Comparison of ENCODE assay signal across 17 cellular contexts in the genomic region with DNA sequence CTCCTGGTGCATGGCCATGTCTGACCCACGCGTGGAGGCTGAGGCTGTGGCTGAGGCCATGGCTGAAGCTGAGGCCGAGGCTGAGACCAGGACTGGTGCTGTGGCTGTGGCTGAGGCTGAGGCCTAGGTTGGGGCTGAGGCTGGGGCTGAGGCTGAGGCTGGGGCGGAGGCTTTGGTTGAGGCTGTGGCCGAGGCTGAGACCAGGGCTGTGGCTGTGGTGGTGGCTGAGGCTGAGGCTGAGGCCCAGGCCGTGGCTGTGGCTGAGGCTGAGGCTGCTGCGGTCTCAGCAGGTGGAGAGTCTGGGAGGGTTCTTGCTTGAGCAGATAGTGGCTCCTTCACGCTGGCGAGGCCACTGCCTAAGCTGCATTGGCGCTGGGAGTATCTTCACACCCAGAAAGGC.
"Had no signal": no experiment of that assay in that cellular context is flagged by ENCODE, and none has a peak within 500 bp of the region (broad histone marks: within the 10 kb centered on the region; RNA-seq: fewer than 3 reads in every experiment).

No MANE protein-coding gene starts in this region.

- H3K9me3 Mint-ChIP-seq: activated CD4-positive, alpha-beta T cell treated with anti-CD3 and anti-CD28 coated beads, Interleukin-2, amount 10 ng/mL, durations not matched to agents 7 days and 5 days; activated naive CD8-positive, alpha-beta T cell treated with anti-CD3 and anti-CD28 coated beads, Interleukin-2, amount 50 U/mL, for 24 hours; activated T-helper 1 cell treated with anti-CD3 and anti-CD28 coated beads, Interleukin-12 subunit alpha, Interleukin-12 subunit beta, Interleukin-2, Interleukin-4 antibody, amounts not matched to agents 30 ng/mL and 10 ng/mL and 1 ng/mL, durations not matched to agents 14 hours and 24 hours and 36 hours had no signal

- FAIRE-seq: astrocyte, colon, TTC549 had no signal

- H3K4me3 Mint-ChIP-seq: activated B cell treated with CpG ODN at 0.5 μM for 24 hours; activated CD4-positive, alpha-beta T cell treated with anti-CD3 and anti-CD28 coated beads, Interleukin-2, amount 10 ng/mL, durations not matched to agents 7 days and 5 days; activated naive CD8-positive, alpha-beta T cell treated with anti-CD3 and anti-CD28 coated beads, Interleukin-2, amount 50 U/mL, for 24 hours; activated T-helper 1 cell treated with anti-CD3 and anti-CD28 coated beads, Interleukin-12 subunit alpha, Interleukin-12 subunit beta, Interleukin-2, Interleukin-4 antibody, amounts not matched to agents 30 ng/mL and 10 ng/mL and 1 ng/mL, durations not matched to agents 14 hours and 24 hours and 36 hours; nephron had no signal

- H3K27ac ChIP-seq: psoas muscle, sigmoid colon, thyroid gland, uterus had no signal

- H3K27me3 Mint-ChIP-seq: activated CD4-positive, alpha-beta T cell treated with anti-CD3 and anti-CD28 coated beads, Interleukin-2, amount 10 ng/mL, durations not matched to agents 7 days and 5 days; activated naive CD8-positive, alpha-beta T cell treated with anti-CD3 and anti-CD28 coated beads, Interleukin-2, amount 50 U/mL, for 24 hours had no signal

- H3K27ac Mint-ChIP-seq: activated B cell treated with CpG ODN at 0.5 μM for 24 hours; activated CD4-positive, alpha-beta T cell treated with anti-CD3 and anti-CD28 coated beads, Interleukin-2, amount 10 ng/mL, durations not matched to agents 7 days and 5 days; activated naive CD8-positive, alpha-beta T cell treated with anti-CD3 and anti-CD28 coated beads, Interleukin-2, amount 50 U/mL, for 24 hours; activated T-helper 1 cell treated with anti-CD3 and anti-CD28 coated beads, Interleukin-12 subunit alpha, Interleukin-12 subunit beta, Interleukin-2, Interleukin-4 antibody, amounts not matched to agents 30 ng/mL and 10 ng/mL and 1 ng/mL, durations not matched to agents 14 hours and 24 hours and 36 hours; nephron had no signal

- H3K4me1 Mint-ChIP-seq: activated B cell treated with CpG ODN at 0.5 μM for 24 hours, nephron had no signal

- H3K9me3 ChIP-seq: psoas muscle, sigmoid colon, thyroid gland, uterus had no signal

- H3K4me1 ChIP-seq: thyroid gland, uterus had no signal

- H3K36me3 ChIP-seq: uterus had no signal

- H3K27me3 ChIP-seq: sigmoid colon, thyroid gland, uterus had no signal

- H3K4me3 ChIP-seq: lung, psoas muscle, sigmoid colon, thyroid gland, uterus had no signal

- DNase-seq: activated B cell treated with CpG ODN at 0.5 μM for 24 hours; activated CD4-positive, alpha-beta T cell treated with anti-CD3 and anti-CD28 coated beads, Interleukin-2, amount 10 ng/mL, durations not matched to agents 7 days and 5 days; activated naive CD4-positive, alpha-beta T cell treated with Interleukin-2 at 50 U/mL for 16 hours; activated naive CD8-positive, alpha-beta T cell treated with anti-CD3 and anti-CD28 coated beads, Interleukin-2, amount 50 U/mL, for 24 hours; hippocampal formation; psoas muscle; sigmoid colon; stimulated activated CD4-positive, alpha-beta T cell treated with anti-CD3 and anti-CD28 coated beads, Interleukin-12 subunit alpha, Interleukin-12 subunit beta, amount 100 ng/mL, for 4 hours; stimulated activated CD4-positive, alpha-beta T cell treated with anti-CD3 and anti-CD28 coated beads, Interleukin-2, amount 100 ng/mL, for 48 hours; thyroid gland; uterus had no signal

- ATAC-seq: activated naive CD8-positive, alpha-beta T cell treated with anti-CD3 and anti-CD28 coated beads, Interleukin-2, amount 50 U/mL, for 24 hours; psoas muscle had no signal
